ENCODE assay signal across 9 cellular contexts in genomic region chr15:81809543-81809942, GRCh38.
DNase-seq lines count a peak whose midpoint lies in the region; ATAC-seq and TF ChIP-seq lines count a peak whose summit lies in the region.
"Had no signal": no experiment of that assay in that cellular context is flagged by ENCODE, and none has a peak within 500 bp of the region (broad histone marks: within the 10 kb centered on the region; RNA-seq: fewer than 3 reads in every experiment).

No MANE protein-coding gene starts in this region.

- H3K9me3 Mint-ChIP-seq in type B pancreatic cell = no peaks in the 10 kb centered on the region
- no peaks in the 10 kb centered on the region for H3K9me3 Mint-ChIP-seq in activated T-helper 2 cell treated with anti-CD3 and anti-CD28 coated beads, Interferon-gamma antibody, Interleukin-2, Interleukin-4, amounts not matched to agents 10 μg/mL and 5 μg/mL and 100 μg/mL, durations not matched to agents 14 hours and 24 hours and 36 hours

- H3K4me3 ChIP-seq in brain microvascular endothelial cell (ENCODE audit: low read depth, low read length) = no peak overlapping the region

- intact Hi-C loops in Right ventricle myocardium superior (cut with DNase I) (no loop called here), left ventricle myocardium superior (cut with micrococcal nuclease) (no loop called here)
- intact Hi-C loops in activated T-helper 2 cell treated with anti-CD3 and anti-CD28 coated beads, Interferon-gamma antibody, Interleukin-2, Interleukin-4, amounts not matched to agents 10 μg/mL and 5 μg/mL and 100 μg/mL, durations not matched to agents 14 hours and 24 hours and 36 hours (cut with micrococcal nuclease) = no loop called here

- in situ Hi-C loops in brain microvascular endothelial cell (cut with HindIII; ENCODE audit: low pct_ligation_motif_present, low sequenced_read_pairs) = no loop called here

- TF ChIP-seq CTCF in brain microvascular endothelial cell (IDR thresholded peaks at IDR 0.05; ENCODE audit: low read depth, low read length, missing control alignments) (peak; percentile 27), type B pancreatic cell (conservative IDR thresholded peaks at IDR 0.05) (peak; percentile 35)

- H3K27ac Mint-ChIP-seq in type B pancreatic cell = no peak overlapping the region
- no peak overlapping the region for H3K27ac Mint-ChIP-seq in activated T-helper 2 cell treated with anti-CD3 and anti-CD28 coated beads, Interferon-gamma antibody, Interleukin-2, Interleukin-4, amounts not matched to agents 10 μg/mL and 5 μg/mL and 100 μg/mL, durations not matched to agents 14 hours and 24 hours and 36 hours

- no peak overlapping the region for H3K4me3 Mint-ChIP-seq in type B pancreatic cell
- no peak overlapping the region for H3K4me3 Mint-ChIP-seq in activated T-helper 2 cell treated with anti-CD3 and anti-CD28 coated beads, Interferon-gamma antibody, Interleukin-2, Interleukin-4, amounts not matched to agents 10 μg/mL and 5 μg/mL and 100 μg/mL, durations not matched to agents 14 hours and 24 hours and 36 hours (ENCODE audit: low read depth)

- no peaks in the 10 kb centered on the region for H3K36me3 ChIP-seq in brain microvascular endothelial cell (replicated peaks)

- no peaks in the 10 kb centered on the region for H3K27me3 ChIP-seq in brain microvascular endothelial cell (replicated peaks)

- H3K4me1 Mint-ChIP-seq in type B pancreatic cell (ENCODE audit: unreplicated experiment) = no peaks in the 10 kb centered on the region
- H3K4me1 Mint-ChIP-seq in activated T-helper 2 cell treated with anti-CD3 and anti-CD28 coated beads, Interferon-gamma antibody, Interleukin-2, Interleukin-4, amounts not matched to agents 10 μg/mL and 5 μg/mL and 100 μg/mL, durations not matched to agents 14 hours and 24 hours and 36 hours (ENCODE audit: low read depth) = no peaks in the 10 kb centered on the region

- no peak overlapping the region for H3K27ac ChIP-seq in brain microvascular endothelial cell
- H3K27ac ChIP-seq: epithelial cell of prostate had no signal

- no peaks in the 10 kb centered on the region for H3K27me3 Mint-ChIP-seq in type B pancreatic cell
- H3K27me3 Mint-ChIP-seq in activated T-helper 2 cell treated with anti-CD3 and anti-CD28 coated beads, Interferon-gamma antibody, Interleukin-2, Interleukin-4, amounts not matched to agents 10 μg/mL and 5 μg/mL and 100 μg/mL, durations not matched to agents 14 hours and 24 hours and 36 hours (ENCODE audit: low read depth) = no peaks in the 10 kb centered on the region

- DNase-seq in Right ventricle myocardium superior (no peak), left ventricle myocardium superior (no peak), NCI-H2029 treated with DMSO at 0.1 percent for 48 hours (lab: John Stamatoyannopoulos, UW) (peak; percentile 7), brain microvascular endothelial cell (peak; percentile 2), type B pancreatic cell (ENCODE audit: extremely low spot score, unreplicated experiment) (no peak), NCI-H226 (no peak)
- no peak for DNase-seq in stimulated activated naive CD4-positive, alpha-beta T cell treated with Interleukin-2 at 50 U/mL for 16 hours (lab: John Stamatoyannopoulos, UW)
- no peak for DNase-seq in activated T-helper 2 cell treated with anti-CD3 and anti-CD28 coated beads, Interferon-gamma antibody, Interleukin-2, Interleukin-4, amounts not matched to agents 10 μg/mL and 5 μg/mL and 100 μg/mL, durations not matched to agents 14 hours and 24 hours and 36 hours (ENCODE audit: low spot score)

- ATAC-seq in Right ventricle myocardium superior (ENCODE audit: poor library complexity) (peak; percentile 43), left ventricle myocardium superior (no peak)

- H3K36me3 Mint-ChIP-seq in type B pancreatic cell = peaks cover 4% of the 10 kb centered on the region
- no peaks in the 10 kb centered on the region for H3K36me3 Mint-ChIP-seq in activated T-helper 2 cell treated with anti-CD3 and anti-CD28 coated beads, Interferon-gamma antibody, Interleukin-2, Interleukin-4, amounts not matched to agents 10 μg/mL and 5 μg/mL and 100 μg/mL, durations not matched to agents 14 hours and 24 hours and 36 hours (ENCODE audit: low read depth)

Comparison
In these comparisons a context has a peak if more than half of its experiments do, and no peak if none do; other contexts are left out.
1. DNase-seq: peak in NCI-H2029 treated with DMSO at 0.1 percent for 48 hours (single experiment) and brain microvascular endothelial cell (single experiment); none in Right ventricle myocardium superior (single experiment), left ventricle myocardium superior (single experiment), type B pancreatic cell (single experiment), stimulated activated naive CD4-positive, alpha-beta T cell treated with Interleukin-2 at 50 U/mL for 16 hours (single experiment), activated T-helper 2 cell treated with anti-CD3 and anti-CD28 coated beads, Interferon-gamma antibody, Interleukin-2, Interleukin-4, amounts not matched to agents 10 μg/mL and 5 μg/mL and 100 μg/mL, durations not matched to agents 14 hours and 24 hours and 36 hours (single experiment) and NCI-H226 (single experiment).